ENCODE assay signal across 20 cellular contexts in the genomic region with DNA sequence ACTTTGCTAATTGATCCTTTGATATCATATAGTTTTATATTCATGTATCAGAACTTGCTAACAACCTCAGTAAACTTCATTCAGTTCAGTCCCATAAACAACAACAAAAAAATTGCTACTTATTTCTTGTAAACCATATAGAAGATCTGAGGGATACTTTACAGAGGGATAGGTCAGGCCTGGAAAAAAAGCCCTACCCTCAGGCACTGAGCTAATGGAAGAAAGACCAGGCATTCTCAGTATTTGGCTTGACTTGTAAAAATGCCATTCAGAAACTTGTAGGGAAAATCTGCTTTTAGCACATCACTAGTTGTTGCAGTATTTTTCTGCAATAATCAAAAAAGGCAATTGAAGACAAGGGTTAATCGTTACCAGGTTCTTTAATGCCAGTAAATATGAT. TPM values are rescaled to one million over a fixed set of nuclear protein-coding genes. Genes with fewer than 3 reads are reported as not detected.
A peak's percentile ranks its signal among the peaks of the same experiment; 100 is the strongest.
DNase-seq lines count a peak whose midpoint lies in the region; ATAC-seq, FAIRE-seq and TF ChIP-seq lines count a peak whose summit lies in the region.
"Had no signal": no experiment of that assay in that cellular context is flagged by ENCODE, and none has a peak within 500 bp of the region (broad histone marks: within the 10 kb centered on the region; RNA-seq: fewer than 3 reads in every experiment).

No MANE protein-coding gene starts in this region.

- intact Hi-C loops in dendritic cell treated with granulocyte-macrophage colony-stimulating factor and Interleukin-4, amounts not matched to agents 40 ng/mL and 50 ng/mL, for 4 days (cut with micrococcal nuclease): loop anchor here (5.0 to 10.0 kb wide), 2 partner anchors 48 to 105 kb away; a partner anchor contains a TSS
- intact Hi-C loops in esophagus muscularis mucosa (cut with DNase I): no loop called here

- ATAC-seq in CD4-positive, CD25-positive, alpha-beta regulatory T cell (ENCODE audit: low read depth in 2 of 2): no peak
- ATAC-seq: Panc1, SK-N-SH treated with all-trans-retinoic acid at 6 μM for 48 hours had no signal

- H3K9me3 ChIP-seq in CD4-positive, CD25-positive, alpha-beta regulatory T cell (ENCODE audit: control insufficient read depth in 2 of 2, low read length in 2 of 2): no peaks in the 10 kb centered on the region
- H3K9me3 ChIP-seq in neural progenitor cell (ENCODE audit: low read depth) (no peaks in the 10 kb centered on the region), esophagus muscularis mucosa (no peaks in the 10 kb centered on the region)

- no peak for DNase-seq in CD4-positive, CD25-positive, alpha-beta regulatory T cell
- no peak for DNase-seq in GM19239 (ENCODE audit: insufficient read length, low spot score)
- DNase-seq in neural progenitor cell (ENCODE audit: low spot score): no peak
- DNase-seq in esophagus muscularis mucosa (ENCODE audit: extremely low spot score): no peak
- no peak for DNase-seq in activated naive CD4-positive, alpha-beta T cell treated with anti-CD3 and anti-CD28 coated beads, Interleukin-2, amount 50 U/mL, for 16 hours
- no peak for DNase-seq in H7
- DNase-seq: COR-L47, DMS79, Kasumi-1, NCI-H1417, NCI-H1694 treated with DMSO at 0.1 percent for 48 hours, NCI-H446, NCI-H526 had no signal

- H3K79me2 ChIP-seq in neural progenitor cell (ENCODE audit: low read depth): peaks cover 72% of the 10 kb centered on the region

- no peaks in the 10 kb centered on the region for H3K27me3 Mint-ChIP-seq in CD4-positive, CD25-positive, alpha-beta regulatory T cell
- H3K27me3 Mint-ChIP-seq in dendritic cell treated with granulocyte-macrophage colony-stimulating factor and Interleukin-4, amounts not matched to agents 40 ng/mL and 50 ng/mL, for 4 days: no peaks in the 10 kb centered on the region
- H3K27me3 Mint-ChIP-seq in neural progenitor cell (ENCODE audit: insufficient read depth, low read depth): no peaks in the 10 kb centered on the region
- H3K27me3 Mint-ChIP-seq: B cell had no signal

- no peak for TF ChIP-seq POLR2A in esophagus muscularis mucosa (IDR thresholded peaks at IDR 0.05; ENCODE audit: low read depth)

- no peaks in the 10 kb centered on the region for H3K27me3 ChIP-seq in CD4-positive, CD25-positive, alpha-beta regulatory T cell (ENCODE audit: control insufficient read depth, insufficient read depth, low read length)
- H3K27me3 ChIP-seq in neural progenitor cell: no peaks in the 10 kb centered on the region
- no peaks in the 10 kb centered on the region for H3K27me3 ChIP-seq in esophagus muscularis mucosa
- H3K27me3 ChIP-seq in H7 (ENCODE audit: control insufficient read depth, insufficient read depth, low read length): no peaks in the 10 kb centered on the region

- H3F3A ChIP-seq in neural progenitor cell (ENCODE audit: low read depth): no peaks in the 10 kb centered on the region

- no peak for TF ChIP-seq CTCF in neural progenitor cell (IDR thresholded peaks at IDR 0.05)
- no peak for TF ChIP-seq CTCF in esophagus muscularis mucosa (IDR thresholded peaks at IDR 0.05)

- H2AFZ ChIP-seq in neural progenitor cell (replicated peaks): no peak overlapping the region

- H3K36me3 ChIP-seq in CD4-positive, CD25-positive, alpha-beta regulatory T cell (ENCODE audit: control insufficient read depth, insufficient read depth, low read length): peaks cover 30% of the 10 kb centered on the region
- H3K36me3 ChIP-seq in neural progenitor cell (peaks cover 19% of the 10 kb centered on the region), esophagus muscularis mucosa (peaks cover 15 to 25% (median 19%) of the 10 kb centered on the region in 4 donors), H7 (replicated peaks; ENCODE audit: control insufficient read depth, insufficient read depth, low read length) (peaks cover 15% of the 10 kb centered on the region)

- no peak overlapping the region for H3K4me3 ChIP-seq in CD4-positive, CD25-positive, alpha-beta regulatory T cell (ENCODE audit: low read depth, low read length)
- H3K4me3 ChIP-seq in neural progenitor cell: no peak overlapping the region
- no peak overlapping the region for H3K4me3 ChIP-seq in esophagus muscularis mucosa
- no peak overlapping the region for H3K4me3 ChIP-seq in H7 (ENCODE audit: insufficient read depth, low read depth, low read length)

- H3K36me3 Mint-ChIP-seq in CD4-positive, CD25-positive, alpha-beta regulatory T cell: peaks cover 22% of the 10 kb centered on the region
- peaks cover 32% of the 10 kb centered on the region for H3K36me3 Mint-ChIP-seq in dendritic cell treated with granulocyte-macrophage colony-stimulating factor and Interleukin-4, amounts not matched to agents 40 ng/mL and 50 ng/mL, for 4 days (ENCODE audit: low read depth)
- H3K36me3 Mint-ChIP-seq in neural progenitor cell: peaks cover 11% of the 10 kb centered on the region

- H3K9ac ChIP-seq in neural progenitor cell: no peak overlapping the region

- peak; percentile 37 for FAIRE-seq in GM19239 (lab: Jason Lieb, UNC)
- FAIRE-seq: A204.1, GM12891 had no signal

- no peaks in the 10 kb centered on the region for H3K9me3 Mint-ChIP-seq in CD4-positive, CD25-positive, alpha-beta regulatory T cell
- H3K9me3 Mint-ChIP-seq in dendritic cell treated with granulocyte-macrophage colony-stimulating factor and Interleukin-4, amounts not matched to agents 40 ng/mL and 50 ng/mL, for 4 days: no peaks in the 10 kb centered on the region
- no peaks in the 10 kb centered on the region for H3K9me3 Mint-ChIP-seq in neural progenitor cell
- H3K9me3 Mint-ChIP-seq: CD14-positive monocyte had no signal

- WGBS in esophagus muscularis mucosa: 100% methylated on average over 1 of the region's 1 CpG

- no peak overlapping the region for H3K27ac ChIP-seq in CD4-positive, CD25-positive, alpha-beta regulatory T cell (ENCODE audit: insufficient read depth, low read length, poor library complexity, severe bottlenecking)
- H3K27ac ChIP-seq in neural progenitor cell (peak overlapping the region; percentile 14), esophagus muscularis mucosa (replicated peaks in 1 of 4) (no peak overlapping the region)

- no peak overlapping the region for H3K4me3 Mint-ChIP-seq in CD4-positive, CD25-positive, alpha-beta regulatory T cell
- no peak overlapping the region for H3K4me3 Mint-ChIP-seq in dendritic cell treated with granulocyte-macrophage colony-stimulating factor and Interleukin-4, amounts not matched to agents 40 ng/mL and 50 ng/mL, for 4 days
- no peak overlapping the region for H3K4me3 Mint-ChIP-seq in neural progenitor cell
- H3K4me3 Mint-ChIP-seq: B cell, CD14-positive monocyte had no signal

- H3K27ac Mint-ChIP-seq in CD4-positive, CD25-positive, alpha-beta regulatory T cell: peak overlapping the region in 2 of 3 donors; percentile 27 to 81
- H3K27ac Mint-ChIP-seq in dendritic cell treated with granulocyte-macrophage colony-stimulating factor and Interleukin-4, amounts not matched to agents 40 ng/mL and 50 ng/mL, for 4 days: peak overlapping the region; percentile 38
- H3K27ac Mint-ChIP-seq in neural progenitor cell: no peak overlapping the region
- H3K27ac Mint-ChIP-seq: B cell had no signal

- H3K4me2 ChIP-seq in neural progenitor cell: no peak overlapping the region

- H3K4me1 ChIP-seq in CD4-positive, CD25-positive, alpha-beta regulatory T cell (ENCODE audit: control insufficient read depth, insufficient read depth, low read length, poor library complexity, severe bottlenecking): peaks cover 10% of the 10 kb centered on the region
- H3K4me1 ChIP-seq in neural progenitor cell: no peaks in the 10 kb centered on the region
- peaks cover 9 to 50% (median 33%) of the 10 kb centered on the region in 4 donors for H3K4me1 ChIP-seq in esophagus muscularis mucosa

- peaks cover 18 to 50% (median 37%) of the 10 kb centered on the region in 4 donors for H3K4me1 Mint-ChIP-seq in CD4-positive, CD25-positive, alpha-beta regulatory T cell
- peaks cover 43% of the 10 kb centered on the region for H3K4me1 Mint-ChIP-seq in dendritic cell treated with granulocyte-macrophage colony-stimulating factor and Interleukin-4, amounts not matched to agents 40 ng/mL and 50 ng/mL, for 4 days (ENCODE audit: low read depth)
- H3K4me1 Mint-ChIP-seq in neural progenitor cell: peaks cover 6% of the 10 kb centered on the region

- peaks cover 57% of the 10 kb centered on the region for H4K20me1 ChIP-seq in neural progenitor cell (ENCODE audit: low read depth)

- TF ChIP-seq EP300 in esophagus muscularis mucosa (IDR thresholded peaks at IDR 0.05): no peak

RNA-seq across cellular contexts. Expression of a gene that starts 33.1 kb away (rescaled TPM):
- total RNA-seq in CD4-positive, CD25-positive, alpha-beta regulatory T cell: 98.1 TPM
- polyA plus RNA-seq in CD4-positive, CD25-positive, alpha-beta regulatory T cell: 10 to 100 TPM; 47.2 to 71.2 (median 53.8) TPM
- total RNA-seq in neural progenitor cell (ENCODE audit: low replicate concordance) (61.9 and 80.3 TPM in 2 replicates), esophagus muscularis mucosa (10 to 100 TPM; 79.3 to 93.0 (median 84.9) TPM)
- 43.2 and 46.0 TPM in 2 replicates for total RNA-seq in H7 (2014; rRNA removed; shearing (Covaris generic))

RNA-seq across cellular contexts. Expression of a gene that starts 45.5 kb away (rescaled TPM):
- total RNA-seq in CD4-positive, CD25-positive, alpha-beta regulatory T cell: 19.6 TPM
- 10 to 100 TPM; 14.6 to 27.2 (median 18.2) TPM for polyA plus RNA-seq in CD4-positive, CD25-positive, alpha-beta regulatory T cell
- total RNA-seq in neural progenitor cell (ENCODE audit: low replicate concordance): 20.2 and 32.1 TPM in 2 replicates
- 10 to 100 TPM; 10.4 to 12.7 (median 11.7) TPM for total RNA-seq in esophagus muscularis mucosa
- total RNA-seq in H7 (2014; rRNA removed; shearing (Covaris generic)): 16.0 and 16.7 TPM in 2 replicates
